ENCODE assay signal across 8 cellular contexts in genomic region chr7:65080799-65081651, GRCh38.
DNase-seq lines count a peak whose midpoint lies in the region; ATAC-seq, FAIRE-seq and TF ChIP-seq lines count a peak whose summit lies in the region.
"Not testable (repeated sequence)": the region's sequence is repeated elsewhere in the genome, so short reads cannot be mapped to it uniquely, and the experiment has no call there.

No MANE protein-coding gene starts in this region.

- peak overlapping the region; percentile 73 for H3K4me2 ChIP-seq in PC-3 (ENCODE audit: low read length)

- intact Hi-C loops in PC-3 (cut with micrococcal nuclease), result not testable (repeated sequence)

- not testable (repeated sequence) for H3K79me2 ChIP-seq in PC-3 (ENCODE audit: low read length)

- H3F3A ChIP-seq in PC-3 (ENCODE audit: low read length, unreplicated experiment), result not testable (repeated sequence)

- H3K4me1 ChIP-seq in PC-3 (ENCODE audit: insufficient read depth, low read length); esophagus (ENCODE audit: control insufficient read depth in 2 of 2, insufficient read depth in 2 of 2, low read length in 1 of 2); mucosa of stomach (ENCODE audit: control insufficient read depth, insufficient read depth, low read length): not testable (repeated sequence)

- ATAC-seq in GM21423 (IDR thresholded peaks at IDR 0.05; ENCODE audit: unreplicated experiment) (peak; percentile 99), PC-3 (peak; percentile 95)

- H3K9me3 ChIP-seq in PC-3 (ENCODE audit: low read length); esophagus (ENCODE audit: control insufficient read depth in 2 of 2, insufficient read depth in 1 of 2, low read depth in 1 of 2, low read length in 1 of 2); mucosa of stomach (ENCODE audit: control insufficient read depth, low read length): not testable (repeated sequence)

- CTCF ChIA-PET in PC-3 (lab: Charles Lee), result not testable (repeated sequence)

- POLR2A ChIA-PET in PC-3 (lab: Charles Lee; ENCODE audit: unreplicated experiment), result not testable (repeated sequence)

- TF ChIP-seq CTCF in PC-3 (conservative IDR thresholded peaks at IDR 0.05; ENCODE audit: low read depth, low read length), result not testable (repeated sequence)

- H3K9ac ChIP-seq in PC-3 (ENCODE audit: low read length) (peak overlapping the region; percentile 79), mucosa of stomach (ENCODE audit: low read length) (peak overlapping the region; percentile 70)

- H3K4me3 ChIP-seq in PC-3 (ENCODE audit: low read length), result peak overlapping the region; percentile 82
- peak overlapping the region; percentile 85 to 87 for H3K4me3 ChIP-seq in esophagus (ENCODE audit: low read depth in 1 of 2, low read length in 2 of 2)
- peak overlapping the region; percentile 71 for H3K4me3 ChIP-seq in mucosa of stomach (ENCODE audit: low read length)

- peak overlapping the region; percentile 82 for H2AFZ ChIP-seq in PC-3 (ENCODE audit: low read length)

- WGBS in esophagus, 2 donors, result 2 to 8% methylated on average over 44 to 52 of the region's 53 CpGs

- FAIRE-seq in HTR-8/SVneo (lab: Jason Lieb, UNC), result not testable (repeated sequence)

- not testable (repeated sequence) for H3K27ac ChIP-seq in PC-3 (ENCODE audit: low read length)
- peak overlapping the region; percentile 51 to 90 for H3K27ac ChIP-seq in esophagus (ENCODE audit: low read depth in 2 of 2, low read length in 1 of 2)

- BruUV-seq in PC-3 (replicated peaks; lab: Mats Ljungman, UMichigan), result TSS peak; percentile 88

- H3K27me3 ChIP-seq in PC-3 (ENCODE audit: low read length); esophagus (ENCODE audit: control insufficient read depth in 1 of 2, insufficient read depth in 2 of 2, low read length in 2 of 2); mucosa of stomach (ENCODE audit: control insufficient read depth, insufficient read depth, low read length): not testable (repeated sequence)

- H4K20me1 ChIP-seq in PC-3 (ENCODE audit: low read length), result not testable (repeated sequence)

- not testable (repeated sequence) for H3K9me2 ChIP-seq in PC-3 (replicated peaks; ENCODE audit: low read length)

- peak; percentile 94 for DNase-seq in DMS 273 (lab: John Stamatoyannopoulos, UW; ENCODE audit: unreplicated experiment)
- peak; percentile 58 for DNase-seq in HTR-8/SVneo (ENCODE audit: insufficient read length, low spot score)
- peak; percentile 79 for DNase-seq in PC-3
- DNase-seq in activated T-cell treated with anti-CD3 and anti-CD28 coated beads, Interleukin-2, amount 50 U/mL, for 48 hours, result peak; percentile 94 to 95
- DNase-seq in stimulated activated CD8-positive, alpha-beta memory T cell treated with anti-CD3 and anti-CD28 coated beads, Interleukin-4, amount 100 ng/mL, for 24 hours (ENCODE audit: low read depth), result peak; percentile 93

- not testable (repeated sequence) for H3K36me3 ChIP-seq in PC-3 (ENCODE audit: low read depth, low read length); esophagus (ENCODE audit: control insufficient read depth in 2 of 2, insufficient read depth in 2 of 2, low read length in 1 of 2); mucosa of stomach (ENCODE audit: control insufficient read depth, insufficient read depth, low read length)
